Comparison of ENCODE assay signal across 1 cellular context in genomic region chr15:89377842-89378698, GRCh38.
TF ChIP-seq lines count a peak whose summit lies in the region.

No MANE protein-coding gene starts in this region.

TF ChIP-seq in GM12878, 131 proteins besides CTCF, POLR2A, EP300 and RAD21 (continued from another document):
- TF ChIP-seq CEBPZ (IDR thresholded peaks at IDR 0.05; ENCODE audit: low read depth, low read length) (no peak), NKRF (conservative IDR thresholded peaks at IDR 0.05) (no peak), CBX5 (IDR thresholded peaks at IDR 0.05; ENCODE audit: low read depth) (no peak), CREM (IDR thresholded peaks at IDR 0.05; ENCODE audit: low read depth) (no peak), JUND (IDR thresholded peaks at IDR 0.05; ENCODE audit: low read depth, low read length) (no peak), MTA2 (IDR thresholded peaks at IDR 0.05; ENCODE audit: low read depth) (no peak), NFYA (IDR thresholded peaks at IDR 0.05; ENCODE audit: borderline replicate concordance, low read depth, low read length) (no peak), PAX8 (IDR thresholded peaks at IDR 0.05) (no peak), FOS (IDR thresholded peaks at IDR 0.05; ENCODE audit: borderline replicate concordance, extremely low read depth, insufficient read length) (no peak), SMAD1 (IDR thresholded peaks at IDR 0.05; ENCODE audit: low read depth, partially characterized antibody) (no peak), SMARCA5 (IDR thresholded peaks at IDR 0.05) (no peak), GATAD2B (conservative IDR thresholded peaks at IDR 0.05; ENCODE audit: low read depth) (no peak), TCF3 (IDR thresholded peaks at IDR 0.05; ENCODE audit: borderline replicate concordance, insufficient read depth, low read depth, low read length) (no peak)
